In genomic region chr20:47136782-47137181, GRCh38 we compare ENCODE assay signal across 24 cellular contexts.
A peak's percentile ranks its signal among the peaks of the same experiment; 100 is the strongest.
DNase-seq lines count a peak whose midpoint lies in the region; ATAC-seq, FAIRE-seq and TF ChIP-seq lines count a peak whose summit lies in the region.
"Had no signal": no experiment of that assay in that cellular context is flagged by ENCODE, and none has a peak within 500 bp of the region (broad histone marks: within the 10 kb centered on the region; RNA-seq: fewer than 3 reads in every experiment).

No MANE protein-coding gene starts in this region.

- TF ChIP-seq POLR2A in A549 (IDR thresholded peaks at IDR 0.05; ENCODE audit: low read length), result no peak
- no peak for TF ChIP-seq POLR2A in suprapubic skin (IDR thresholded peaks at IDR 0.05)

- CTCF ChIA-PET in A549 (lab: Yijun Ruan, JAX), result no interaction called here
- CTCF ChIA-PET in HEK293 (lab: Yijun Ruan, JAX), result interaction anchor here (0.7 to 1.2 kb wide), 2 partner anchors 13 to 37 kb away, joined by 3 to 4 read pairs; no protein-coding TSS in a partner anchor

- FAIRE-seq in A549 (lab: Jason Lieb, UNC), result no peak
- FAIRE-seq: D721Med, G401.6, H1 had no signal

- POLR2A ChIA-PET in A549 (lab: Yijun Ruan, JAX) (no interaction called here), HEK293 (lab: Yijun Ruan, JAX) (no interaction called here)

- H3K4me3 ChIP-seq in A549 (no peak overlapping the region), HEK293 (ENCODE audit: low read depth, low read length) (no peak overlapping the region), WERI-Rb-1 (ENCODE audit: low read depth, low read length) (no peak overlapping the region), trophoblast cell (ENCODE audit: low read depth, low read length) (no peak overlapping the region), suprapubic skin (no peak overlapping the region)
- H3K4me3 ChIP-seq: BLaER1 treated with 17β-estradiol and CSF1 and Interleukin-3, amounts not matched to agents 10 nM and 100 nM; SK-N-MC had no signal

- no peaks in the 10 kb centered on the region for H3K27me3 ChIP-seq in WERI-Rb-1 (ENCODE audit: insufficient read depth, low read depth, severe bottlenecking)
- H3K27me3 ChIP-seq in trophoblast cell (ENCODE audit: insufficient read depth, low read length), result no peaks in the 10 kb centered on the region
- no peaks in the 10 kb centered on the region for H3K27me3 ChIP-seq in suprapubic skin
- H3K27me3 ChIP-seq: BLaER1 treated with 17β-estradiol and CSF1 and Interleukin-3, amounts not matched to agents 10 nM and 100 nM had no signal

- H2AK5ac ChIP-seq in trophoblast cell (ENCODE audit: low read length), result no peak overlapping the region

- H2AFZ ChIP-seq in trophoblast cell (ENCODE audit: insufficient read depth, low read length, poor library complexity), result no peak overlapping the region

- H2BK12ac ChIP-seq in trophoblast cell (ENCODE audit: low read length), result no peak overlapping the region

- H3K79me2 ChIP-seq in trophoblast cell (ENCODE audit: control insufficient read depth, insufficient read depth, low read length, poor library complexity), result no peaks in the 10 kb centered on the region

- ATAC-seq in A549 (no peak), GM19397 (IDR thresholded peaks at IDR 0.05; ENCODE audit: unreplicated experiment) (no peak)
- ATAC-seq: PC-3 had no signal

- no peak for TF ChIP-seq RAD21 in A549 (conservative IDR thresholded peaks at IDR 0.05 in 1 of 2, IDR thresholded peaks at IDR 0.05 in 1 of 2)

- no peak overlapping the region for H4K12ac ChIP-seq in trophoblast cell (ENCODE audit: low read depth, low read length)

- peak overlapping the region; percentile 49 for H3K14ac ChIP-seq in trophoblast cell (ENCODE audit: low read length)

- peaks cover 47% of the 10 kb centered on the region for H3K4me1 ChIP-seq in A549
- H3K4me1 ChIP-seq in HEK293 (ENCODE audit: control insufficient read depth, insufficient read depth, low read length), result no peaks in the 10 kb centered on the region
- peaks cover 14 to 16% of the 10 kb centered on the region in 2 experiments for H3K4me1 ChIP-seq in trophoblast cell (ENCODE audit: control insufficient read depth in 1 of 2, insufficient read depth in 2 of 2, low read length in 2 of 2)
- no peaks in the 10 kb centered on the region for H3K4me1 ChIP-seq in suprapubic skin

- H3K4me2 ChIP-seq in A549, result peak overlapping the region; percentile 21; the same call in 2 of the 3 replicates
- H3K4me2 ChIP-seq in trophoblast cell (ENCODE audit: low read length), result no peak overlapping the region
- H3K4me2 ChIP-seq: BLaER1 treated with 17β-estradiol and CSF1 and Interleukin-3, amounts not matched to agents 10 nM and 100 nM had no signal

- 85% methylated on average over 6 of the region's 6 CpGs for WGBS in A549 (ENCODE audit: missing lambda C conversion rate)
- no CpG with 5 or more reads among the region's 6 CpGs for WGBS in trophoblast cell (ENCODE audit: extremely low coverage, insufficient coverage, insufficient read length)
- 75% methylated on average over 6 of the region's 6 CpGs for WGBS in suprapubic skin

- no peak overlapping the region for H4K91ac ChIP-seq in trophoblast cell (ENCODE audit: low read depth, low read length)

- peak overlapping the region; percentile 41 for H2BK120ac ChIP-seq in trophoblast cell (ENCODE audit: insufficient read depth, low read length, poor library complexity)

- H3K9me3 ChIP-seq in A549 (peaks cover 8% of the 10 kb centered on the region; the same call in 2 of the 3 replicates), HEK293 (ENCODE audit: control insufficient read depth, insufficient read depth, low read depth, low read length) (no peaks in the 10 kb centered on the region), WERI-Rb-1 (ENCODE audit: severe bottlenecking) (no peaks in the 10 kb centered on the region), trophoblast cell (ENCODE audit: insufficient read depth, low read depth, low read length) (no peaks in the 10 kb centered on the region), suprapubic skin (peaks cover 6% of the 10 kb centered on the region)

- H3K27ac ChIP-seq in A549, result peak overlapping the region; percentile 58 to 76
- H3K27ac ChIP-seq in HEK293 (ENCODE audit: extremely low read depth, low read depth, low read length), result no peak overlapping the region
- H3K27ac ChIP-seq in WERI-Rb-1, result peak overlapping the region; percentile 33
- H3K27ac ChIP-seq in trophoblast cell (ENCODE audit: low read depth, low read length), result no peak overlapping the region
- H3K27ac ChIP-seq in suprapubic skin, result no peak overlapping the region
- H3K27ac ChIP-seq: BLaER1 treated with 17β-estradiol and CSF1 and Interleukin-3, amounts not matched to agents 10 nM and 100 nM; HL-60; SK-N-MC had no signal

- no peak overlapping the region for H3K9ac ChIP-seq in trophoblast cell (ENCODE audit: low read length)

- H3K36me3 ChIP-seq in HEK293 (ENCODE audit: control insufficient read depth in 2 of 2, insufficient read depth in 1 of 2, low read length in 2 of 2) (no peaks in the 10 kb centered on the region), WERI-Rb-1 (peaks cover 37% of the 10 kb centered on the region), trophoblast cell (ENCODE audit: control insufficient read depth in 1 of 2, insufficient read depth in 2 of 2, low read length in 2 of 2) (no peaks in the 10 kb centered on the region), suprapubic skin (no peaks in the 10 kb centered on the region)
- H3K36me3 ChIP-seq: BLaER1 treated with 17β-estradiol and CSF1 and Interleukin-3, amounts not matched to agents 10 nM and 100 nM had no signal

- no peak for DNase-seq in A549 (ENCODE audit: low read depth in 1 of 2, low spot score in 1 of 2)
- no peak for DNase-seq in WERI-Rb-1
- DNase-seq in trophoblast cell, result no peak
- no peak for DNase-seq in suprapubic skin (ENCODE audit: low spot score in 2 of 2)
- DNase-seq in mucosa of gallbladder (ENCODE audit: low spot score), result no peak
- no peak for DNase-seq in NCI-H187 treated with DMSO at 0.1 percent for 48 hours (lab: John Stamatoyannopoulos, UW)
- DNase-seq: CD4-positive, alpha-beta T cell; MV-4-11; NCI-H1105; NCI-H1436 treated with DMSO at 0.1 percent for 48 hours; NCI-H1930; NCI-H446; NCI-H526; NK-92 treated with Interleukin-12 subunit alpha and Interleukin-12 subunit beta, amount 100 ng/mL, for 24 hours; PC-3; Right ventricle myocardium superior had no signal

- peaks cover 4% of the 10 kb centered on the region for H3K79me1 ChIP-seq in trophoblast cell (ENCODE audit: low read length)

- peak overlapping the region; percentile 32 for H2BK5ac ChIP-seq in trophoblast cell (ENCODE audit: low read depth, low read length, poor library complexity)

- TF ChIP-seq EP300 in A549 (IDR thresholded peaks at IDR 0.05) (no peak), suprapubic skin (IDR thresholded peaks at IDR 0.05) (no peak)

- H3K18ac ChIP-seq in trophoblast cell (ENCODE audit: low read length), result no peak overlapping the region

- H4K8ac ChIP-seq in trophoblast cell (ENCODE audit: low read depth, low read length), result no peak overlapping the region

- TF ChIP-seq CTCF in A549 (IDR thresholded peaks at IDR 0.05) (no peak), HEK293 (tag by site-specific recombination; IDR thresholded peaks at IDR 0.05) (no peak), WERI-Rb-1 (IDR thresholded peaks at IDR 0.05; ENCODE audit: low read depth, low read length) (no peak), suprapubic skin (IDR thresholded peaks at IDR 0.05) (no peak)

- H3K23ac ChIP-seq in trophoblast cell (ENCODE audit: low read length), result no peak overlapping the region

- H3K4ac ChIP-seq in trophoblast cell (ENCODE audit: low read depth, low read length), result no peak overlapping the region

TF ChIP-seq in A549, 52 proteins besides CTCF, POLR2A, EP300 and RAD21:
- TF ChIP-seq KDM1A (IDR thresholded peaks at IDR 0.05; ENCODE audit: low read depth), result no peak
- TF ChIP-seq FOSB (CRISPR knock-in tag; IDR thresholded peaks at IDR 0.05), result no peak
- TF ChIP-seq POLR2AphosphoS2 (conservative IDR thresholded peaks at IDR 0.05; ENCODE audit: low read length), result no peak
- TF ChIP-seq CBX8 (IDR thresholded peaks at IDR 0.05), result no peak
- TF ChIP-seq RFX5 (IDR thresholded peaks at IDR 0.05), result no peak
- TF ChIP-seq GATA3 (IDR thresholded peaks at IDR 0.05; ENCODE audit: borderline replicate concordance), result no peak
- no peak for TF ChIP-seq E2F6 (IDR thresholded peaks at IDR 0.05; ENCODE audit: borderline replicate concordance, low read depth)
- TF ChIP-seq PHF8 (IDR thresholded peaks at IDR 0.05; ENCODE audit: borderline replicate concordance, low read depth), result no peak

TF ChIP-seq in HEK293, 187 proteins besides CTCF, POLR2A, EP300 and RAD21 (continues in another document):
- TF ChIP-seq ZNF785 (tag by site-specific recombination; IDR thresholded peaks at IDR 0.05), result no peak
- no peak for TF ChIP-seq SETDB1 (IDR thresholded peaks at IDR 0.05; ENCODE audit: insufficient read length, low read length)
- TF ChIP-seq ZNF529 (tag by site-specific recombination; IDR thresholded peaks at IDR 0.05; ENCODE audit: insufficient replicate concordance), result no peak
- no peak for TF ChIP-seq GLIS1 (tag by site-specific recombination; IDR thresholded peaks at IDR 0.05)
- TF ChIP-seq ZBTB8A (tag by site-specific recombination; IDR thresholded peaks at IDR 0.05), result no peak
- TF ChIP-seq EGR2 (tag by site-specific recombination; IDR thresholded peaks at IDR 0.05; ENCODE audit: low read depth), result peak; percentile 85
- TF ChIP-seq ZFHX2 (tag by site-specific recombination; conservative IDR thresholded peaks at IDR 0.05), result peak; percentile 42; the same call in 1 of the 2 replicates

Comparison
In these comparisons a context has a peak if more than half of its experiments do, and no peak if none do; other contexts are left out.
1. H3K27ac ChIP-seq: peak in A549 (2 of 2) and WERI-Rb-1 (single experiment); none in HEK293 (single experiment), trophoblast cell (single experiment) and suprapubic skin (single experiment).